Comparison of ENCODE assay signal across 1 cellular context in the genomic region with DNA sequence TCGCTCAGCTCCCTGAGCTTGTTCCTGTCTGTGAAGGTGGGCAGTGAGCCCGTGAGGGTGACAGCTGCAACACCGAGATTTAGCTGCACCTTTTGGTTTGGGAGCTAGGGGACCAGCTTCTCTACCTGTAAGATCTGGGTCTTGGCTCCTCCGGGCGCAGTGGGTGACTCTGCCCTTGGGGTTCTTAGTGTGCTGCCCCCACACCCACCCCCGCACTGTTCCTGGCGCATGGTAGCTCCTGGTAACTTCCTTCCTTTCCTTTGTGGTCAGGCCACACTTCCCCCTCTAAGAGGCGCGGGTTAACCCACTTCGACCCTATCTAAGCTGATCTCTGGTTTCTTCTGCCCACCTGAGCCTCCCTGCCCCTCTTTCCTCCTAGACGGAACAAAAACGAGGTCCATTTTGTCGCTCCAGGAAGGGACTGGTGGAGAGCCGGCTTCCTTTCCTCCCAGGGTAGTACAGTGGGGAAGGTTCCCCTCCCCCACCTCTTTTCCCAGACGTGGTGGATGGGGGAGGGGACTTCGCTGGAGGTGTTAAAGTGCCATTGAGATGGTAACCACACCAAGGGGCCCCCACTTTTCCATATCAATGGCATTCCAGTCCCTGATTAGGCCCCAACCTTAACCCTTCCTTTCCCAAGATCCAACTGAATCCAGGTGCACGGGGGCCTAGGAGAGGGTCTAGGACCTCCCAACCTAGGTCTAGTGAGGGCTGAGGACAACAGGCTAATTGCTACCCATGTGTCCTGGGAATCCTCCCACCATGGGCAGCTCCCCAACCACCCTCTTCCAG.
TF ChIP-seq lines count a peak whose summit lies in the region.

No MANE protein-coding gene starts in this region.

TF ChIP-seq in K562, 482 proteins besides CTCF, POLR2A, EP300 and RAD21 (continued from another document and continues in another):
- TF ChIP-seq, protein P1, sequence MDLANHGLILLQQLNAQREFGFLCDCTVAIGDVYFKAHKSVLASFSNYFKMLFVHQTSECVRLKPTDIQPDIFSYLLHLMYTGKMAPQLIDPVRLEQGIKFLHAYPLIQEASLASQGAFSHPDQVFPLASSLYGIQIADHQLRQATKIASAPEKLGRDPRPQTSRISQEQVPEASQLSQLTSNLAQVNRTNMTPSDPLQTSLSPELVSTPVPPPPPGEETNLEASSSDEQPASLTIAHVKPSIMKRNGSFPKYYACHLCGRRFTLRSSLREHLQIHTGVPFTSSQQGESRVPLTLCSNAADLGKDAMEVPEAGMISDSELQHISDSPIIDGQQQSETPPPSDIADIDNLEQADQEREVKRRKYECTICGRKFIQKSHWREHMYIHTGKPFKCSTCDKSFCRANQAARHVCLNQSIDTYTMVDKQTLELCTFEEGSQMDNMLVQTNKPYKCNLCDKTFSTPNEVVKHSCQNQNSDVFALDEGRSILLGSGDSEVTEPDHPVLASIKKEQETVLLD (IDR thresholded peaks at IDR 0.05): peak; percentile 48; the same call in 1 of the 2 replicates
- TF ChIP-seq DACH1 (IDR thresholded peaks at IDR 0.05; ENCODE audit: partially characterized antibody) (no peak), NFE2 (IDR thresholded peaks at IDR 0.05; ENCODE audit: low read depth) (no peak), FOSL1 (tag; conservative IDR thresholded peaks at IDR 0.05) (0 out of 2 replicates have a peak, but pooled peaks have one; percentile 39), ZNF143 (CRISPR knock-in tag; IDR thresholded peaks at IDR 0.05) (no peak), ZBTB1 (CRISPR knock-in tag; IDR thresholded peaks at IDR 0.05; ENCODE audit: borderline replicate concordance, low read depth) (no peak), GATAD2A (IDR thresholded peaks at IDR 0.05) (peak; percentile 58; the same call in 1 of the 2 replicates), ZC3H11A (IDR thresholded peaks at IDR 0.05; ENCODE audit: low read depth, low read length) (no peak), E2F3 (CRISPR knock-in tag; IDR thresholded peaks at IDR 0.05) (no peak), KDM4B (IDR thresholded peaks at IDR 0.05; ENCODE audit: borderline replicate concordance in 2 of 2, low read depth in 1 of 2) (no peak), RBM39 (optimal IDR thresholded peaks at IDR 0.05; ENCODE audit: low read depth, low read length) (peak; percentile 46), TCF7 (IDR thresholded peaks at IDR 0.05; ENCODE audit: borderline replicate concordance) (no peak), ZEB2 (IDR thresholded peaks at IDR 0.05) (peak; percentile 80), ZNF75A (CRISPR knock-in tag; IDR thresholded peaks at IDR 0.05) (no peak), PCBP2 (IDR thresholded peaks at IDR 0.05; ENCODE audit: low read depth, low read length, poor library complexity, severe bottlenecking) (no peak), DMBX1 (CRISPR knock-in tag; IDR thresholded peaks at IDR 0.05; ENCODE audit: borderline replicate concordance) (0 out of 2 replicates have a peak, but pooled peaks have one; percentile 28), PURB (CRISPR knock-in tag; IDR thresholded peaks at IDR 0.05; ENCODE audit: low read depth) (no peak), CHCHD3 (CRISPR knock-in tag; IDR thresholded peaks at IDR 0.05) (no peak), HLTF (IDR thresholded peaks at IDR 0.05) (no peak; the same call in 1 of the 2 replicates), ZFPM2 (CRISPR knock-in tag; IDR thresholded peaks at IDR 0.05) (no peak), ZNF239 (CRISPR knock-in tag; IDR thresholded peaks at IDR 0.05) (no peak), ZNF311 (CRISPR knock-in tag; IDR thresholded peaks at IDR 0.05) (0 out of 2 replicates have a peak, but pooled peaks have one; percentile 32), CEBPB (tag; IDR thresholded peaks at IDR 0.05) (no peak), PTRF (tag; IDR thresholded peaks at IDR 0.05) (no peak)
- TF ChIP-seq, protein P2, sequence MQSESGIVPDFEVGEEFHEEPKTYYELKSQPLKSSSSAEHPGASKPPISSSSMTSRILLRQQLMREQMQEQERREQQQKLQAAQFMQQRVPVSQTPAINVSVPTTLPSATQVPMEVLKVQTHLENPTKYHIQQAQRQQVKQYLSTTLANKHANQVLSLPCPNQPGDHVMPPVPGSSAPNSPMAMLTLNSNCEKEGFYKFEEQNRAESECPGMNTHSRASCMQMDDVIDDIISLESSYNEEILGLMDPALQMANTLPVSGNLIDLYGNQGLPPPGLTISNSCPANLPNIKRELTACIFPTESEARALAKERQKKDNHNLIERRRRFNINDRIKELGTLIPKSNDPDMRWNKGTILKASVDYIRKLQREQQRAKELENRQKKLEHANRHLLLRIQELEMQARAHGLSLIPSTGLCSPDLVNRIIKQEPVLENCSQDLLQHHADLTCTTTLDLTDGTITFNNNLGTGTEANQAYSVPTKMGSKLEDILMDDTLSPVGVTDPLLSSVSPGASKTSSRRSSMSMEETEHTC (IDR thresholded peaks at IDR 0.05): no peak
- TF ChIP-seq, protein P3, sequence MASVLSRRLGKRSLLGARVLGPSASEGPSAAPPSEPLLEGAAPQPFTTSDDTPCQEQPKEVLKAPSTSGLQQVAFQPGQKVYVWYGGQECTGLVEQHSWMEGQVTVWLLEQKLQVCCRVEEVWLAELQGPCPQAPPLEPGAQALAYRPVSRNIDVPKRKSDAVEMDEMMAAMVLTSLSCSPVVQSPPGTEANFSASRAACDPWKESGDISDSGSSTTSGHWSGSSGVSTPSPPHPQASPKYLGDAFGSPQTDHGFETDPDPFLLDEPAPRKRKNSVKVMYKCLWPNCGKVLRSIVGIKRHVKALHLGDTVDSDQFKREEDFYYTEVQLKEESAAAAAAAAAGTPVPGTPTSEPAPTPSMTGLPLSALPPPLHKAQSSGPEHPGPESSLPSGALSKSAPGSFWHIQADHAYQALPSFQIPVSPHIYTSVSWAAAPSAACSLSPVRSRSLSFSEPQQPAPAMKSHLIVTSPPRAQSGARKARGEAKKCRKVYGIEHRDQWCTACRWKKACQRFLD (CRISPR knock-in tag; IDR thresholded peaks at IDR 0.05): peak; percentile 92
- TF ChIP-seq, protein P4, sequence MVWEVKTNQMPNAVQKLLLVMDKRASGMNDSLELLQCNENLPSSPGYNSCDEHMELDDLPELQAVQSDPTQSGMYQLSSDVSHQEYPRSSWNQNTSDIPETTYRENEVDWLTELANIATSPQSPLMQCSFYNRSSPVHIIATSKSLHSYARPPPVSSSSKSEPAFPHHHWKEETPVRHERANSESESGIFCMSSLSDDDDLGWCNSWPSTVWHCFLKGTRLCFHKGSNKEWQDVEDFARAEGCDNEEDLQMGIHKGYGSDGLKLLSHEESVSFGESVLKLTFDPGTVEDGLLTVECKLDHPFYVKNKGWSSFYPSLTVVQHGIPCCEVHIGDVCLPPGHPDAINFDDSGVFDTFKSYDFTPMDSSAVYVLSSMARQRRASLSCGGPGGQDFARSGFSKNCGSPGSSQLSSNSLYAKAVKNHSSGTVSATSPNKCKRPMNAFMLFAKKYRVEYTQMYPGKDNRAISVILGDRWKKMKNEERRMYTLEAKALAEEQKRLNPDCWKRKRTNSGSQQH (CRISPR knock-in tag; IDR thresholded peaks at IDR 0.05): peak; percentile 35; the same call in 1 of the 2 replicates
- TF ChIP-seq, protein P5, sequence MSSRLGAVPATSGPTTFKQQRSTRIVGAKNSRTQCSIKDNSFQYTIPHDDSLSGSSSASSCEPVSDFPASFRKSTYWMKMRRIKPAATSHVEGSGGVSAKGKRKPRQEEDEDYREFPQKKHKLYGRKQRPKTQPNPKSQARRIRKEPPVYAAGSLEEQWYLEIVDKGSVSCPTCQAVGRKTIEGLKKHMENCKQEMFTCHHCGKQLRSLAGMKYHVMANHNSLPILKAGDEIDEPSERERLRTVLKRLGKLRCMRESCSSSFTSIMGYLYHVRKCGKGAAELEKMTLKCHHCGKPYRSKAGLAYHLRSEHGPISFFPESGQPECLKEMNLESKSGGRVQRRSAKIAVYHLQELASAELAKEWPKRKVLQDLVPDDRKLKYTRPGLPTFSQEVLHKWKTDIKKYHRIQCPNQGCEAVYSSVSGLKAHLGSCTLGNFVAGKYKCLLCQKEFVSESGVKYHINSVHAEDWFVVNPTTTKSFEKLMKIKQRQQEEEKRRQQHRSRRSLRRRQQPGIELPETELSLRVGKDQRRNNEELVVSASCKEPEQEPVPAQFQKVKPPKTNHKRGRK (tag; IDR thresholded peaks at IDR 0.05): no peak
- TF ChIP-seq, protein P6, sequence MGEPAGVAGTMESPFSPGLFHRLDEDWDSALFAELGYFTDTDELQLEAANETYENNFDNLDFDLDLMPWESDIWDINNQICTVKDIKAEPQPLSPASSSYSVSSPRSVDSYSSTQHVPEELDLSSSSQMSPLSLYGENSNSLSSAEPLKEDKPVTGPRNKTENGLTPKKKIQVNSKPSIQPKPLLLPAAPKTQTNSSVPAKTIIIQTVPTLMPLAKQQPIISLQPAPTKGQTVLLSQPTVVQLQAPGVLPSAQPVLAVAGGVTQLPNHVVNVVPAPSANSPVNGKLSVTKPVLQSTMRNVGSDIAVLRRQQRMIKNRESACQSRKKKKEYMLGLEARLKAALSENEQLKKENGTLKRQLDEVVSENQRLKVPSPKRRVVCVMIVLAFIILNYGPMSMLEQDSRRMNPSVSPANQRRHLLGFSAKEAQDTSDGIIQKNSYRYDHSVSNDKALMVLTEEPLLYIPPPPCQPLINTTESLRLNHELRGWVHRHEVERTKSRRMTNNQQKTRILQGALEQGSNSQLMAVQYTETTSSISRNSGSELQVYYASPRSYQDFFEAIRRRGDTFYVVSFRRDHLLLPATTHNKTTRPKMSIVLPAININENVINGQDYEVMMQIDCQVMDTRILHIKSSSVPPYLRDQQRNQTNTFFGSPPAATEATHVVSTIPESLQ (CRISPR knock-in tag; IDR thresholded peaks at IDR 0.05): no peak
- TF ChIP-seq, protein P7, sequence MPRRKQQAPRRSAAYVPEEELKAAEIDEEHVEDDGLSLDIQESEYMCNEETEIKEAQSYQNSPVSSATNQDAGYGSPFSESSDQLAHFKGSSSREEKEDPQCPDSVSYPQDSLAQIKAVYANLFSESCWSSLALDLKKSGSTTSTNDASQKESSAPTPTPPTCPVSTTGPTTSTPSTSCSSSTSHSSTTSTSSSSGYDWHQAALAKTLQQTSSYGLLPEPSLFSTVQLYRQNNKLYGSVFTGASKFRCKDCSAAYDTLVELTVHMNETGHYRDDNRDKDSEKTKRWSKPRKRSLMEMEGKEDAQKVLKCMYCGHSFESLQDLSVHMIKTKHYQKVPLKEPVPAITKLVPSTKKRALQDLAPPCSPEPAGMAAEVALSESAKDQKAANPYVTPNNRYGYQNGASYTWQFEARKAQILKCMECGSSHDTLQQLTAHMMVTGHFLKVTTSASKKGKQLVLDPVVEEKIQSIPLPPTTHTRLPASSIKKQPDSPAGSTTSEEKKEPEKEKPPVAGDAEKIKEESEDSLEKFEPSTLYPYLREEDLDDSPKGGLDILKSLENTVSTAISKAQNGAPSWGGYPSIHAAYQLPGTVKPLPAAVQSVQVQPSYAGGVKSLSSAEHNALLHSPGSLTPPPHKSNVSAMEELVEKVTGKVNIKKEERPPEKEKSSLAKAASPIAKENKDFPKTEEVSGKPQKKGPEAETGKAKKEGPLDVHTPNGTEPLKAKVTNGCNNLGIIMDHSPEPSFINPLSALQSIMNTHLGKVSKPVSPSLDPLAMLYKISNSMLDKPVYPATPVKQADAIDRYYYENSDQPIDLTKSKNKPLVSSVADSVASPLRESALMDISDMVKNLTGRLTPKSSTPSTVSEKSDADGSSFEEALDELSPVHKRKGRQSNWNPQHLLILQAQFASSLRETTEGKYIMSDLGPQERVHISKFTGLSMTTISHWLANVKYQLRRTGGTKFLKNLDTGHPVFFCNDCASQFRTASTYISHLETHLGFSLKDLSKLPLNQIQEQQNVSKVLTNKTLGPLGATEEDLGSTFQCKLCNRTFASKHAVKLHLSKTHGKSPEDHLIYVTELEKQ (CRISPR knock-in tag; IDR thresholded peaks at IDR 0.05): no peak
- TF ChIP-seq, protein P8, sequence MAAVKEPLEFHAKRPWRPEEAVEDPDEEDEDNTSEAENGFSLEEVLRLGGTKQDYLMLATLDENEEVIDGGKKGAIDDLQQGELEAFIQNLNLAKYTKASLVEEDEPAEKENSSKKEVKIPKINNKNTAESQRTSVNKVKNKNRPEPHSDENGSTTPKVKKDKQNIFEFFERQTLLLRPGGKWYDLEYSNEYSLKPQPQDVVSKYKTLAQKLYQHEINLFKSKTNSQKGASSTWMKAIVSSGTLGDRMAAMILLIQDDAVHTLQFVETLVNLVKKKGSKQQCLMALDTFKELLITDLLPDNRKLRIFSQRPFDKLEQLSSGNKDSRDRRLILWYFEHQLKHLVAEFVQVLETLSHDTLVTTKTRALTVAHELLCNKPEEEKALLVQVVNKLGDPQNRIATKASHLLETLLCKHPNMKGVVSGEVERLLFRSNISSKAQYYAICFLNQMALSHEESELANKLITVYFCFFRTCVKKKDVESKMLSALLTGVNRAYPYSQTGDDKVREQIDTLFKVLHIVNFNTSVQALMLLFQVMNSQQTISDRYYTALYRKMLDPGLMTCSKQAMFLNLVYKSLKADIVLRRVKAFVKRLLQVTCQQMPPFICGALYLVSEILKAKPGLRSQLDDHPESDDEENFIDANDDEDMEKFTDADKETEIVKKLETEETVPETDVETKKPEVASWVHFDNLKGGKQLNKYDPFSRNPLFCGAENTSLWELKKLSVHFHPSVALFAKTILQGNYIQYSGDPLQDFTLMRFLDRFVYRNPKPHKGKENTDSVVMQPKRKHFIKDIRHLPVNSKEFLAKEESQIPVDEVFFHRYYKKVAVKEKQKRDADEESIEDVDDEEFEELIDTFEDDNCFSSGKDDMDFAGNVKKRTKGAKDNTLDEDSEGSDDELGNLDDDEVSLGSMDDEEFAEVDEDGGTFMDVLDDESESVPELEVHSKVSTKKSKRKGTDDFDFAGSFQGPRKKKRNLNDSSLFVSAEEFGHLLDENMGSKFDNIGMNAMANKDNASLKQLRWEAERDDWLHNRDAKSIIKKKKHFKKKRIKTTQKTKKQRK (IDR thresholded peaks at IDR 0.05; ENCODE audit: borderline replicate concordance, low read depth, low read length): no peak
- TF ChIP-seq, protein P9, sequence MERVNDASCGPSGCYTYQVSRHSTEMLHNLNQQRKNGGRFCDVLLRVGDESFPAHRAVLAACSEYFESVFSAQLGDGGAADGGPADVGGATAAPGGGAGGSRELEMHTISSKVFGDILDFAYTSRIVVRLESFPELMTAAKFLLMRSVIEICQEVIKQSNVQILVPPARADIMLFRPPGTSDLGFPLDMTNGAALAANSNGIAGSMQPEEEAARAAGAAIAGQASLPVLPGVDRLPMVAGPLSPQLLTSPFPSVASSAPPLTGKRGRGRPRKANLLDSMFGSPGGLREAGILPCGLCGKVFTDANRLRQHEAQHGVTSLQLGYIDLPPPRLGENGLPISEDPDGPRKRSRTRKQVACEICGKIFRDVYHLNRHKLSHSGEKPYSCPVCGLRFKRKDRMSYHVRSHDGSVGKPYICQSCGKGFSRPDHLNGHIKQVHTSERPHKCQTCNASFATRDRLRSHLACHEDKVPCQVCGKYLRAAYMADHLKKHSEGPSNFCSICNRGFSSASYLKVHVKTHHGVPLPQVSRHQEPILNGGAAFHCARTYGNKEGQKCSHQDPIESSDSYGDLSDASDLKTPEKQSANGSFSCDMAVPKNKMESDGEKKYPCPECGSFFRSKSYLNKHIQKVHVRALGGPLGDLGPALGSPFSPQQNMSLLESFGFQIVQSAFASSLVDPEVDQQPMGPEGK (CRISPR knock-in tag; IDR thresholded peaks at IDR 0.05; ENCODE audit: borderline replicate concordance): no peak
- TF ChIP-seq, protein P10, sequence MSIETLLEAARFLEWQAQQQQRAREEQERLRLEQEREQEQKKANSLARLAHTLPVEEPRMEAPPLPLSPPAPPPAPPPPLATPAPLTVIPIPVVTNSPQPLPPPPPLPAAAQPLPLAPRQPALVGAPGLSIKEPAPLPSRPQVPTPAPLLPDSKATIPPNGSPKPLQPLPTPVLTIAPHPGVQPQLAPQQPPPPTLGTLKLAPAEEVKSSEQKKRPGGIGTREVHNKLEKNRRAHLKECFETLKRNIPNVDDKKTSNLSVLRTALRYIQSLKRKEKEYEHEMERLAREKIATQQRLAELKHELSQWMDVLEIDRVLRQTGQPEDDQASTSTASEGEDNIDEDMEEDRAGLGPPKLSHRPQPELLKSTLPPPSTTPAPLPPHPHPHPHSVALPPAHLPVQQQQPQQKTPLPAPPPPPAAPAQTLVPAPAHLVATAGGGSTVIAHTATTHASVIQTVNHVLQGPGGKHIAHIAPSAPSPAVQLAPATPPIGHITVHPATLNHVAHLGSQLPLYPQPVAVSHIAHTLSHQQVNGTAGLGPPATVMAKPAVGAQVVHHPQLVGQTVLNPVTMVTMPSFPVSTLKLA (conservative IDR thresholded peaks at IDR 0.05): no peak; a peak in 2 of 4 replicates
